In genomic region chr10:42479057-42479456, GRCh38 we compare ENCODE assay signal across 7 cellular contexts.
"Had no signal": no experiment of that assay in that cellular context is flagged by ENCODE, and none has a peak within 500 bp of the region (broad histone marks: within the 10 kb centered on the region; RNA-seq: fewer than 3 reads in every experiment).

No MANE protein-coding gene starts in this region.

- H3K27ac Mint-ChIP-seq: GM23338 had no signal

- H3K4me2 ChIP-seq: GM23338, KMS-11 had no signal

- H3K36me3 ChIP-seq: HAP-1 had no signal

- H3K9me3 ChIP-seq: HAP-1 had no signal

- H3K4me3 Mint-ChIP-seq: GM23338 had no signal

- H2AFZ ChIP-seq: GM23338 had no signal

- H3K4me1 ChIP-seq: HAP-1 had no signal

- DNase-seq: H7, Karpas-422, KBM-7 had no signal

- H3K4me3 ChIP-seq: GM23338, HAP-1 had no signal

- H3K27ac ChIP-seq: KMS-11 had no signal

- H3K4me1 Mint-ChIP-seq: GM23338 had no signal

- ATAC-seq: GM23338, HCT116 had no signal

- H3K9ac ChIP-seq: KMS-11 had no signal
